ENCODE assay signal across 13 cellular contexts in genomic region chr15:95684693-95685115, GRCh38.
DNase-seq lines count a peak whose midpoint lies in the region; ATAC-seq, FAIRE-seq and TF ChIP-seq lines count a peak whose summit lies in the region.
"Had no signal": no experiment of that assay in that cellular context is flagged by ENCODE, and none has a peak within 500 bp of the region (broad histone marks: within the 10 kb centered on the region; RNA-seq: fewer than 3 reads in every experiment).

No MANE protein-coding gene starts in this region.

- CTCF ChIA-PET in K562 (lab: Yijun Ruan, JAX; ENCODE audit: low intra/inter-chr PET ratio): no interaction called here

- WGBS in K562 (ENCODE audit: insufficient coverage, low coverage, missing lambda C conversion rate): 0% methylated on average over 1 of the region's 1 CpG

- POLR2A ChIA-PET in K562 (lab: Yijun Ruan, JAX): no interaction called here

- peak; percentile 84 for TF ChIP-seq EP300 in K562 (IDR thresholded peaks at IDR 0.05; ENCODE audit: low read length)

- peak overlapping the region; percentile 80 for H3K27ac ChIP-seq in K562 (ENCODE audit: extremely low read depth, low read depth, low read length)
- H3K27ac ChIP-seq: ascending aorta had no signal

- H3K9me1 ChIP-seq in K562 (ENCODE audit: control insufficient read depth, insufficient read depth, low read length): no peaks in the 10 kb centered on the region

- 0 out of 2 replicates have a peak, but pooled peaks cover 2% of the 10 kb centered on the region for H3K9me3 ChIP-seq in K562 (replicated peaks; ENCODE audit: control insufficient read depth, insufficient read depth, low read depth, low read length)
- H3K9me3 ChIP-seq: ascending aorta, BE2C, SK-N-SH had no signal

- TF ChIP-seq POLR2A in K562 (conservative IDR thresholded peaks at IDR 0.05): no peak

- TF ChIP-seq CTCF in K562 (IDR thresholded peaks at IDR 0.05 in 2 of 3, conservative IDR thresholded peaks at IDR 0.05 in 1 of 3; ENCODE audit: insufficient read depth in 2 of 3, low read depth in 1 of 3, low read length in 3 of 3) (no peak), kidney epithelial cell (IDR thresholded peaks at IDR 0.05; ENCODE audit: insufficient read depth, low read length, poor library complexity, severe bottlenecking) (no peak)

- H3K79me2 ChIP-seq in K562 (ENCODE audit: control insufficient read depth, insufficient read depth, low read length): peaks cover 72% of the 10 kb centered on the region

- TF ChIP-seq RAD21 in K562 (CRISPR knock-in tag; conservative IDR thresholded peaks at IDR 0.05 in 1 of 2, IDR thresholded peaks at IDR 0.05 in 1 of 2): 0 out of 4 replicates have a peak, but pooled peaks of 1 of the 2 experiments have one; percentile 1

- H3K4me3 ChIP-seq in K562 (no peak overlapping the region), kidney epithelial cell (ENCODE audit: low read depth, low read length) (no peak overlapping the region)
- H3K4me3 ChIP-seq: ascending aorta had no signal

- H3K36me3 ChIP-seq in K562 (ENCODE audit: control insufficient read depth, insufficient read depth, low read length) (peaks cover 32% of the 10 kb centered on the region), kidney epithelial cell (ENCODE audit: control insufficient read depth, insufficient read depth, low read length) (no peaks in the 10 kb centered on the region)
- H3K36me3 ChIP-seq: ascending aorta, BE2C had no signal

- ATAC-seq in K562 (peak; percentile 91), GM18870 (IDR thresholded peaks at IDR 0.05; ENCODE audit: unreplicated experiment) (no peak)

- peak overlapping the region; percentile 27; the same call in 1 of the 2 replicates for H3K4me2 ChIP-seq in K562 (ENCODE audit: insufficient read depth, low read length)
- H3K4me2 ChIP-seq: SK-N-SH had no signal

- H4K20me1 ChIP-seq in K562 (replicated peaks; ENCODE audit: control insufficient read depth, insufficient read depth, low read length): no peaks in the 10 kb centered on the region

- peak overlapping the region in 1 of 2 experiments; percentile 59; a peak in 2 of 4 replicates for H3K9ac ChIP-seq in K562 (ENCODE audit: insufficient read depth in 1 of 2, low read depth in 2 of 2, low read length in 2 of 2)
- H3K9ac ChIP-seq: SK-N-SH had no signal

- H3K4me1 ChIP-seq in K562 (replicated peaks in 1 of 2; ENCODE audit: control insufficient read depth in 2 of 2, insufficient read depth in 2 of 2, low read length in 2 of 2): peaks cover 3 to 17% of the 10 kb centered on the region in 2 experiments; a peak in 3 of 5 replicates
- H3K4me1 ChIP-seq: ascending aorta, BE2C had no signal

- H2AFZ ChIP-seq in K562 (ENCODE audit: low read depth, low read length): peak overlapping the region; percentile 26; the same call in 1 of the 2 replicates

- H3K27me3 ChIP-seq in K562 (ENCODE audit: control insufficient read depth in 2 of 2, insufficient read depth in 2 of 2, low read length in 2 of 2) (no peaks in the 10 kb centered on the region), kidney epithelial cell (ENCODE audit: control insufficient read depth, insufficient read depth, low read length) (no peaks in the 10 kb centered on the region)
- H3K27me3 ChIP-seq: ascending aorta, BE2C had no signal

- peak; percentile 71 for DNase-seq in ACHN
- peak; percentile 13 for DNase-seq in HT-29 (ENCODE audit: low spot score)
- peak; percentile 44 to 82 (median 54) for DNase-seq in K562 (ENCODE audit: extremely low read depth in 1 of 4, low spot score in 3 of 4)
- peak; percentile 78 for DNase-seq in kidney epithelial cell (ENCODE audit: low read depth)
- DNase-seq in activated CD4-positive, alpha-beta T cell treated with anti-CD3 and anti-CD28 coated beads, Interleukin-2, amount 50 U/mL, for 48 hours: no peak
- no peak for DNase-seq in SKM-1 treated with dmso at 0.1 percent for 144 hours (lab: John Stamatoyannopoulos, UW; ENCODE audit: unreplicated experiment)
- no peak for DNase-seq in COLO829 (ENCODE audit: low spot score)
- DNase-seq: BE2C, KG1, NCI-H510A treated with DMSO at 0.1 percent for 48 hours, SK-N-SH had no signal

- intact Hi-C loops in K562 (cut with micrococcal nuclease): loop anchor here (1.0 kb wide), 1 partner anchor 26 kb away; no protein-coding TSS in a partner anchor

- no TSS peak for BruUV-seq in K562 (replicated peaks; lab: Mats Ljungman, UMichigan)

- in situ Hi-C loops in ACHN (cut with HindIII; ENCODE audit: low pct_ligation_motif_present, low pct_unique_long_range_greater_than_20kb, low sequenced_read_pairs) (no loop called here), K562 (cut with MboI) (no loop called here)

- FAIRE-seq in K562 (lab: Jason Lieb, UNC): peak; percentile 91

TF ChIP-seq in K562, 482 proteins besides CTCF, POLR2A, EP300 and RAD21 (continues in another document):
- peak; percentile 77; the same call in 1 of the 2 replicates for TF ChIP-seq ZNF395 (CRISPR knock-in tag; IDR thresholded peaks at IDR 0.05)
- no peak for TF ChIP-seq ZNF239 (CRISPR knock-in tag; IDR thresholded peaks at IDR 0.05)
- peak; percentile 91 for TF ChIP-seq CBFA2T2 (conservative IDR thresholded peaks at IDR 0.05)
- TF ChIP-seq GTF2F1 (IDR thresholded peaks at IDR 0.05; ENCODE audit: low read depth, low read length): no peak
- TF ChIP-seq MLX (CRISPR knock-in tag; conservative IDR thresholded peaks at IDR 0.05): no peak
- no peak for TF ChIP-seq RHOXF2B (CRISPR knock-in tag; conservative IDR thresholded peaks at IDR 0.05)
- peak; percentile 53; the same call in 1 of the 2 replicates for TF ChIP-seq CBX5 (IDR thresholded peaks at IDR 0.05; ENCODE audit: borderline replicate concordance, low read depth)
- TF ChIP-seq TCF3 (CRISPR knock-in tag; IDR thresholded peaks at IDR 0.05): peak; percentile 90
- TF ChIP-seq, protein P1, sequence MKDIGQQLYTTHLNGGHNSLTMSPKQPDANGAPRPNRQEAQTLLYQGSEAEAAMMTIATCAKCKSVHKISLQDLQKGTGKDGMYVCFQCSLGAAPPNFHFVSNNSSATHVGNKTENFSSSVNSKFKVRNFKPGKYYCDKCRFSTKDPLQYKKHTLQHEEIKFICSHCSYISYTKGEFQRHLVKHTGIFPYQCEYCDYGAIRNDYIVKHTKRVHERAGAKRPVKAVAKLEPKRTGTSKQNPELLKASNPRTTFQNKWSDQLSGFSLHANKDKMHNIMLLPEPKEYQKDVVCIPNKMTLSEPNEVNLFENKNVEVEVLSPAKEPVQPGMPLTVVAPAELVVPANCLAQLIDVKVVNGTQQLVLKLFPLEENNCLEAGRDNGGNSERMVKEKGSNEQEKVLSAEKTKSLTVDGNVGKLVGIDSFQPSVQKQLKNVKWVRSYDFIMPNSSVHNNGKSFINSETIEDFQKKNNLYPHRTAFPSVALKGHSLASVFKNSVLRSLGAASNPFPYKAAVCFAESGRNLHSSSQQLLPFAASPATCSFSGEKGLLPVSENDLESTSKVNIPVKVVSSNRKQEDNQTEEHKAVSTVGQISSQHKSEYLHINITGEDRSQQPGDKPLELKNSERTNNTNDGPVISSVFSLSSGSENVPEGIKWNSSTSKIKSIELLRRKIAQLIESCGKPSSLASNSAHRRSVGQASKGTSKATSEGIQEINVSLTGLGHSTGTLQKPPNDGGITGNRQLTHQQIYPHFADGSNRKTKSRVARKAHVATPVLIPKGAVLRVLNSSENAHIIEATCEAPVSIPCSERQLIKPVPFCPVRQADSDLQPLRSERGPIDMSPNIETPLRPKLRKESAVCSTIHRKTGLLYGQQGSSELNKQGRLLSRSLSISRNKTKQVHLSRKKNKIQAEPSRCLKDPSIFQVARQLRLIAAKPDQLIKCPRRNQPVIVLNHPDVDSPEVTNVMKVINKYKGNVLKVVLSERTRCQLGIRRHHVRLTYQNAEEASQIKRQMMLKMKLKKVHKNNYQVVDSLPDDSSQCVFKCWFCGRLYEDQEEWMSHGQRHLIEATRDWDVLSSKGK (CRISPR knock-in tag; IDR thresholded peaks at IDR 0.05): no peak
- no peak; the same call in 1 of the 2 replicates for TF ChIP-seq SP1 (CRISPR knock-in tag; IDR thresholded peaks at IDR 0.05)
- TF ChIP-seq ZNF584 (CRISPR knock-in tag; IDR thresholded peaks at IDR 0.05; ENCODE audit: low read depth): peak; percentile 74; the same call in 1 of the 2 replicates
- TF ChIP-seq ZNF644 (tag; IDR thresholded peaks at IDR 0.05; ENCODE audit: low read depth): peak; percentile 92
- TF ChIP-seq, protein P2, sequence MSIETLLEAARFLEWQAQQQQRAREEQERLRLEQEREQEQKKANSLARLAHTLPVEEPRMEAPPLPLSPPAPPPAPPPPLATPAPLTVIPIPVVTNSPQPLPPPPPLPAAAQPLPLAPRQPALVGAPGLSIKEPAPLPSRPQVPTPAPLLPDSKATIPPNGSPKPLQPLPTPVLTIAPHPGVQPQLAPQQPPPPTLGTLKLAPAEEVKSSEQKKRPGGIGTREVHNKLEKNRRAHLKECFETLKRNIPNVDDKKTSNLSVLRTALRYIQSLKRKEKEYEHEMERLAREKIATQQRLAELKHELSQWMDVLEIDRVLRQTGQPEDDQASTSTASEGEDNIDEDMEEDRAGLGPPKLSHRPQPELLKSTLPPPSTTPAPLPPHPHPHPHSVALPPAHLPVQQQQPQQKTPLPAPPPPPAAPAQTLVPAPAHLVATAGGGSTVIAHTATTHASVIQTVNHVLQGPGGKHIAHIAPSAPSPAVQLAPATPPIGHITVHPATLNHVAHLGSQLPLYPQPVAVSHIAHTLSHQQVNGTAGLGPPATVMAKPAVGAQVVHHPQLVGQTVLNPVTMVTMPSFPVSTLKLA (conservative IDR thresholded peaks at IDR 0.05): peak; percentile 36 to 65
- TF ChIP-seq MAFK (IDR thresholded peaks at IDR 0.05; ENCODE audit: low read length): peak; percentile 87
- TF ChIP-seq CBFA2T3 (IDR thresholded peaks at IDR 0.05): peak; percentile 95
- TF ChIP-seq NFE2 (IDR thresholded peaks at IDR 0.05; ENCODE audit: low read depth): peak; percentile 96
- peak; percentile 58 for TF ChIP-seq EP400 (IDR thresholded peaks at IDR 0.05)

Comparison
In these comparisons a context has a peak if more than half of its experiments do, and no peak if none do; other contexts are left out.
1. DNase-seq: peak in ACHN (single experiment), HT-29 (single experiment), K562 (4 of 4) and kidney epithelial cell (single experiment); none in activated CD4-positive, alpha-beta T cell treated with anti-CD3 and anti-CD28 coated beads, Interleukin-2, amount 50 U/mL, for 48 hours (0 of 2), SKM-1 treated with dmso at 0.1 percent for 144 hours (single experiment) and COLO829 (single experiment).